In genomic region chr18:35495821-35496368, GRCh38 we compare ENCODE assay signal across 11 cellular contexts. TPM values are rescaled to one million over a fixed set of nuclear protein-coding genes. Genes with fewer than 3 reads are reported as not detected.
DNase-seq lines count a peak whose midpoint lies in the region; ATAC-seq, FAIRE-seq and TF ChIP-seq lines count a peak whose summit lies in the region.
"Had no signal": no experiment of that assay in that cellular context is flagged by ENCODE, and none has a peak within 500 bp of the region (broad histone marks: within the 10 kb centered on the region; RNA-seq: fewer than 3 reads in every experiment).

No MANE protein-coding gene starts in this region.

- no CpG with 5 or more reads among the region's 5 CpGs for WGBS in IMR-90 (ENCODE audit: extremely low coverage in 2 of 2, insufficient read length in 1 of 2), 2 experiments
- 93% methylated on average over 5 of the region's 5 CpGs for WGBS in GM12878 (ENCODE audit: insufficient coverage, insufficient replicate concordance, low lambda C conversion rate, missing lambda C conversion rate)

- no peak overlapping the region for H4K91ac ChIP-seq in IMR-90 (ENCODE audit: insufficient read depth, low read depth, low read length)

- ATAC-seq in IMR-90 (ENCODE audit: low read depth) (peak; percentile 10), GM12878 (no peak), HG03565 (IDR thresholded peaks at IDR 0.05; ENCODE audit: unreplicated experiment) (no peak), GM21737 (IDR thresholded peaks at IDR 0.05; ENCODE audit: unreplicated experiment) (no peak), HG03108 (IDR thresholded peaks at IDR 0.05; ENCODE audit: unreplicated experiment) (no peak)
- no peak for ATAC-seq in naive thymus-derived CD8-positive, alpha-beta T cell

- H3K27me3 ChIP-seq in BE2C = no peaks in the 10 kb centered on the region
- H3K27me3 ChIP-seq in IMR-90 (ENCODE audit: control insufficient read depth, insufficient read depth, low read length) = no peaks in the 10 kb centered on the region
- H3K27me3 ChIP-seq in GM12878 (replicated peaks in 1 of 2; ENCODE audit: control insufficient read depth in 2 of 2, insufficient read depth in 2 of 2, low read length in 1 of 2) = no peaks in the 10 kb centered on the region
- H3K27me3 ChIP-seq: testis had no signal

- no peak overlapping the region for H2AK9ac ChIP-seq in IMR-90 (replicated peaks; ENCODE audit: low read depth, low read length, poor library complexity)

- peaks cover 7% of the 10 kb centered on the region for H3K9me1 ChIP-seq in IMR-90 (ENCODE audit: insufficient read depth, low read length)

- POLR2A ChIA-PET in IMR-90 (lab: Charles Lee; ENCODE audit: unreplicated experiment) (interaction anchor here (0.7 kb wide), 1 partner anchor 150 kb away, joined by 4 read pairs; no protein-coding TSS in a partner anchor), GM12878 (lab: Charles Lee) (interaction anchor here (0.5 to 9.7 kb wide), 7 partner anchors 9 to 235 kb away, joined by 4 to 106 read pairs (median 15); no protein-coding TSS in a partner anchor)
- POLR2A ChIA-PET in naive thymus-derived CD8-positive, alpha-beta T cell (lab: Charles Lee) = interaction anchor here (0.7 kb wide), 1 partner anchor 77 kb away, joined by 3 read pairs; no protein-coding TSS in a partner anchor

- in situ Hi-C loops in IMR-90 (cut with MboI; ENCODE audit: low sequenced_read_pairs) = no loop called here
- in situ Hi-C loops in GM12878 (cut with MboI) = no loop called here
- in situ Hi-C loops in G401 (cut with HindIII; ENCODE audit: low sequenced_read_pairs) = no loop called here

- peak overlapping the region; percentile 20 for H2BK5ac ChIP-seq in IMR-90 (ENCODE audit: low read depth, low read length, poor library complexity, severe bottlenecking)

- dilution Hi-C loops in IMR-90 (cut with HindIII; ENCODE audit: low sequenced_read_pairs, unreplicated experiment) = no loop called here

- no peaks in the 10 kb centered on the region for H3K36me3 Mint-ChIP-seq in naive thymus-derived CD8-positive, alpha-beta T cell

- H4K20me1 ChIP-seq in IMR-90 (ENCODE audit: insufficient read depth, low read length) (no peaks in the 10 kb centered on the region), GM12878 (ENCODE audit: control insufficient read depth, insufficient read depth) (no peaks in the 10 kb centered on the region)

- peak overlapping the region; percentile 12; the same call in 1 of the 2 replicates for H2BK120ac ChIP-seq in IMR-90 (ENCODE audit: low read depth, low read length)

- H3K9ac ChIP-seq in IMR-90 (ENCODE audit: low read depth, low read length) = no peak overlapping the region
- no peak overlapping the region for H3K9ac ChIP-seq in GM12878 (ENCODE audit: control insufficient read depth, insufficient read depth, low read length)

- no peak for FAIRE-seq in GM12878 (lab: Jason Lieb, UNC)

- H3K4me3 Mint-ChIP-seq in naive thymus-derived CD8-positive, alpha-beta T cell = peak overlapping the region in 9 of 10 donors; percentile 41 to 100 (median 93)
- H3K4me3 Mint-ChIP-seq: dendritic cell treated with granulocyte-macrophage colony-stimulating factor and Interleukin-4, amounts not matched to agents 40 ng/mL and 50 ng/mL, for 4 days had no signal

- H3K14ac ChIP-seq in IMR-90 (replicated peaks; ENCODE audit: low read depth, low read length) = no peak overlapping the region

- H3K4me1 Mint-ChIP-seq in naive thymus-derived CD8-positive, alpha-beta T cell = peaks cover 22 to 62% (median 56%) of the 10 kb centered on the region in 4 donors

- H3K9me3 ChIP-seq in BE2C (no peaks in the 10 kb centered on the region), IMR-90 (ENCODE audit: control insufficient read depth, insufficient read depth, low read length) (no peaks in the 10 kb centered on the region), GM12878 (replicated peaks; ENCODE audit: control insufficient read depth, insufficient read depth, low read length) (no peaks in the 10 kb centered on the region)
- H3K9me3 ChIP-seq: testis had no signal

- no peak for TF ChIP-seq EP300 in GM12878 (IDR thresholded peaks at IDR 0.05; ENCODE audit: borderline replicate concordance in 1 of 2, control insufficient read depth in 1 of 2, low read depth in 2 of 2, low read length in 2 of 2)

- H3K4me3 ChIP-seq in BE2C (ENCODE audit: low read depth, low read length) (peak overlapping the region; percentile 74; the same call in 1 of the 2 replicates), IMR-90 (ENCODE audit: insufficient read depth, low read depth, low read length) (no peak overlapping the region), GM12878 (peak overlapping the region; percentile 80)

- peak overlapping the region; percentile 41; the same call in 1 of the 2 replicates for H3K4me2 ChIP-seq in IMR-90 (ENCODE audit: low read depth, low read length)
- peak overlapping the region; percentile 85 for H3K4me2 ChIP-seq in GM12878 (ENCODE audit: control insufficient read depth, insufficient read depth)

- H4K5ac ChIP-seq in IMR-90 (ENCODE audit: low read depth, low read length) = peak overlapping the region; percentile 58; the same call in 1 of the 2 replicates

- H4K8ac ChIP-seq in IMR-90 (ENCODE audit: low read depth in 2 of 2, low read length in 2 of 2) = peak overlapping the region; percentile 12 to 48; a peak in 2 of 4 replicates

- H3K4ac ChIP-seq in IMR-90 (ENCODE audit: low read depth, low read length) = peak overlapping the region; percentile 19; the same call in 1 of the 2 replicates

- H3K27me3 Mint-ChIP-seq in naive thymus-derived CD8-positive, alpha-beta T cell = peaks cover 0 to 2% (median 0%) of the 10 kb centered on the region in 5 donors
- H3K27me3 Mint-ChIP-seq: dendritic cell treated with granulocyte-macrophage colony-stimulating factor and Interleukin-4, amounts not matched to agents 40 ng/mL and 50 ng/mL, for 4 days had no signal

- RAD21 ChIA-PET in GM12878 (lab: Charles Lee; ENCODE audit: unreplicated experiment) = interaction anchor here (1.1 to 6.0 kb wide), 6 partner anchors 13 to 121 kb away, joined by 3 to 57 read pairs (median 8); no protein-coding TSS in a partner anchor

- H3K18ac ChIP-seq in IMR-90 (ENCODE audit: low read depth, low read length) = no peak overlapping the region

- intact Hi-C loops in IMR-90 (cut with micrococcal nuclease) (loop anchor here (2.0 to 10.0 kb wide), 3 partner anchors 79 to 255 kb away; partner anchors contain the start of gene ZNF397), GM12878 (cut with micrococcal nuclease; ENCODE audit: unreplicated experiment) (loop anchor here (2.0 to 5.0 kb wide), 5 partner anchors 81 to 476 kb away; partner anchors contain the start of genes RMP24 and ZNF24)

- H3K9me3 Mint-ChIP-seq in naive thymus-derived CD8-positive, alpha-beta T cell = no peaks in the 10 kb centered on the region

- TF ChIP-seq POLR2A in IMR-90 (IDR thresholded peaks at IDR 0.05; ENCODE audit: low read depth, low read length) (no peak), GM12878 (IDR thresholded peaks at IDR 0.05; ENCODE audit: low read depth, low read length) (no peak)

- SMC1A ChIA-PET in GM12878 (lab: Charles Lee; ENCODE audit: uncharacterized antibody, unreplicated experiment) = interaction anchor here (0.5 to 9.7 kb wide), 20 partner anchors 10 to 256 kb away, joined by 3 to 122 read pairs (median 4); no protein-coding TSS in a partner anchor

- no peak overlapping the region for H2BK20ac ChIP-seq in IMR-90 (ENCODE audit: low read depth, low read length)

- CTCF ChIA-PET in IMR-90 (lab: Yijun Ruan, JAX) (no interaction called here), GM12878 (lab: Yijun Ruan, JAX) (interaction anchor here (0.7 to 4.8 kb wide), 8 partner anchors 16 to 152 kb away, joined by 3 to 21 read pairs (median 4); partner anchors contain the start of gene ZNF24)

- no peak overlapping the region for H3K56ac ChIP-seq in IMR-90 (ENCODE audit: extremely low read depth, insufficient read depth, low read length)

- H2AK5ac ChIP-seq in IMR-90 (ENCODE audit: low read depth, low read length) = no peak overlapping the region

- TF ChIP-seq RAD21 in IMR-90 (IDR thresholded peaks at IDR 0.05; ENCODE audit: low read length) = no peak
- no peak for TF ChIP-seq RAD21 in GM12878 (IDR thresholded peaks at IDR 0.05; ENCODE audit: insufficient read depth, low read depth, low read length)

- H3K23ac ChIP-seq in IMR-90 (ENCODE audit: low read depth, low read length) = no peak overlapping the region

- H3K27ac Mint-ChIP-seq in naive thymus-derived CD8-positive, alpha-beta T cell = peak overlapping the region in 4 of 10 donors; percentile 35 to 100 (median 72)

- TF ChIP-seq CTCF in BE2C (IDR thresholded peaks at IDR 0.05; ENCODE audit: low read depth, low read length) (no peak), IMR-90 (conservative IDR thresholded peaks at IDR 0.05; ENCODE audit: low read depth, low read length) (no peak), GM12878 (IDR thresholded peaks at IDR 0.05 in 2 of 3, conservative IDR thresholded peaks at IDR 0.05 in 1 of 3; ENCODE audit: control insufficient read depth in 2 of 3, extremely low read depth in 1 of 3, insufficient read depth in 1 of 3, low read depth in 3 of 3, low read length in 3 of 3) (no peak)

- peaks cover 11% of the 10 kb centered on the region for H3K79me2 ChIP-seq in GM12878 (ENCODE audit: control insufficient read depth, insufficient read depth, low read length)

- H2BK15ac ChIP-seq in IMR-90 (ENCODE audit: low read depth, low read length) = no peak overlapping the region

- BruUV-seq in IMR-90 (replicated peaks; lab: Mats Ljungman, UMichigan) (no TSS peak), GM12878 (replicated peaks; lab: Mats Ljungman, UMichigan) (no TSS peak)

- H3K36me3 ChIP-seq in BE2C (no peaks in the 10 kb centered on the region), IMR-90 (ENCODE audit: control insufficient read depth, insufficient read depth, low read length) (no peaks in the 10 kb centered on the region), GM12878 (ENCODE audit: control insufficient read depth in 2 of 2, insufficient read depth in 2 of 2, low read length in 1 of 2) (no peaks in the 10 kb centered on the region)

- H3K79me1 ChIP-seq in IMR-90 (ENCODE audit: low read depth in 1 of 2, low read length in 2 of 2) = peaks cover 14 to 21% of the 10 kb centered on the region in 2 experiments; a peak in 3 of 4 replicates

- peaks cover 10% of the 10 kb centered on the region for H3K4me1 ChIP-seq in BE2C
- peaks cover 3% of the 10 kb centered on the region for H3K4me1 ChIP-seq in IMR-90 (ENCODE audit: control insufficient read depth, insufficient read depth, low read length)
- H3K4me1 ChIP-seq in GM12878 (ENCODE audit: control insufficient read depth, insufficient read depth, low read length) = no peaks in the 10 kb centered on the region; the same call in 1 of the 2 replicates

- no peak overlapping the region for H2AFZ ChIP-seq in IMR-90 (replicated peaks; ENCODE audit: low read length, poor library complexity)
- no peak overlapping the region for H2AFZ ChIP-seq in GM12878 (ENCODE audit: control insufficient read depth, low read depth, low read length)

- H3K27ac ChIP-seq in IMR-90 (ENCODE audit: insufficient read depth, low read length) (no peak overlapping the region), GM12878 (ENCODE audit: control insufficient read depth, insufficient read depth) (no peak overlapping the region)
- H3K27ac ChIP-seq: testis had no signal

- DNase-seq in BE2C = no peak
- DNase-seq in IMR-90 = peak; percentile 64
- DNase-seq in GM12878 (ENCODE audit: low read depth, low spot score) = no peak
- DNase-seq in naive thymus-derived CD8-positive, alpha-beta T cell = no peak
- DNase-seq in G401 (ENCODE audit: low spot score) = no peak
- DNase-seq: DMS153, testis had no signal

RNA-seq across cellular contexts. Expression of gene INO80C, which starts 1.9 kb away (rescaled TPM):
- 80.3 TPM for polyA plus RNA-seq in BE2C (2012; ENCODE audit: insufficient read depth, insufficient read length, low read depth)
- total RNA-seq in IMR-90 (2012; rRNA removed) = 4.4 and 5.6 TPM in 2 replicates
- polyA plus RNA-seq in IMR-90 (2012; rRNA removed) = 16.2 and 17.1 TPM in 2 replicates
- polyA plus RNA-seq in IMR-90 (2012; cell fraction: cytosol; rRNA removed) = 9.3 and 9.6 TPM in 2 replicates
- polyA plus RNA-seq in IMR-90 (2012; cell fraction: nucleus; rRNA removed; ENCODE audit: low replicate concordance) = 10.3 and 25.5 TPM in 2 replicates
- 39.2 and 40.2 TPM in 2 replicates for total RNA-seq in GM12878 (2013; cell fraction: nucleolus; rRNA removed)
- total RNA-seq in GM12878 (2014; rRNA removed) = 9.8 and 9.9 TPM in 2 replicates
- 16.0 and 18.1 TPM in 2 replicates for total RNA-seq in GM12878 (2014; rRNA removed; fragmentation: Illumina TruSeq; extraction: Trizol)
- total RNA-seq in GM12878 (2021) = 29.3 and 30.7 TPM in 2 replicates
- 17.9 TPM for polyA plus RNA-seq in GM12878 (2011; ENCODE audit: low read depth)
- polyA plus RNA-seq in GM12878 (2011; rRNA removed) = 31.3 and 31.6 TPM in 2 replicates
- 27.9 and 34.4 TPM in 2 replicates for polyA plus RNA-seq in GM12878 (2011; cell fraction: cytosol; rRNA removed)
- polyA plus RNA-seq in GM12878 (2011; cell fraction: nucleus; rRNA removed) = 29.8 and 31.2 TPM in 2 replicates
- polyA plus RNA-seq in GM12878 (2012) = 15.2 and 16.8 TPM in 2 replicates
- polyA plus RNA-seq in GM12878 (2014; fragmentation: Illumina TruSeq; extraction: Trizol) = 32.8 and 34.2 TPM in 2 replicates
- 10 to 100 TPM; 25.0 to 31.6 TPM for polyA plus RNA-seq in GM12878 (2014; fragmentation: Nextera tagmentation; extraction: Ambion mirVana)
- 29.7 and 43.2 TPM in 2 replicates for polyA plus RNA-seq in GM12878 (2014; rRNA removed)
- polyA plus RNA-seq in GM12878 (2016; fragmentation: Nextera tagmentation; extraction: Ambion mirVana) = 10 to 100 TPM; 28.3 to 30.9 TPM
- 13.2 and 19.6 TPM in 2 replicates for polyA minus RNA-seq in GM12878 (2011; rRNA and poly(A)+ RNA removed)
- polyA minus RNA-seq in GM12878 (2011; cell fraction: cytosol; rRNA and poly(A)+ RNA removed) = 4.9 and 10.4 TPM in 2 replicates
- 9.2 and 15.2 TPM in 2 replicates for polyA minus RNA-seq in GM12878 (2011; cell fraction: nucleus; rRNA and poly(A)+ RNA removed)
- 10 to 100 TPM; 25.5 to 29.4 TPM for total RNA-seq in naive thymus-derived CD8-positive, alpha-beta T cell
- 10 to 100 TPM; 18.7 to 21.1 (median 19.8) TPM for polyA plus RNA-seq in naive thymus-derived CD8-positive, alpha-beta T cell
- total RNA-seq in G401 (2014; rRNA removed; shearing (Covaris generic)) = 21.5 and 61.9 TPM in 2 replicates
